In the genomic region with DNA sequence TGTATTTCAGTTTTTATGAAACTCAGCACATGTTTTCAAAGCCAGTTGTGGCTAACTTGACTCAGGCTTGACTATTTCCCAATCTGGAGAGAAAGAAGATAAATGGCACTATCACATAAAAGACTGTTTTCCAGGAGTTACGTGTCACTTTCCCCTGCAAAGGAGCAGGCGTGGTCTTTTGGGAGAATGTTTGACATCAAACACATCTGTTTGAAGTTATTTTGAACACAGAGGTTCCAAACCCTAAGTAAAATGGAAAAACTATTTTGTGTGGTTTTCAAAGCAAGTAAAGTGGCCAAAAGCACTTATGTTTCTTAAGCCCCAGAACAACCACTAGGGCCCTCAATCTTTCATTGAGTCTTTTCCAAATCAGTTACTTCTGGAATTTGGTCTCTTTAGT, we compare ENCODE assay signal across 17 cellular contexts.
DNase-seq lines count a peak whose midpoint lies in the region; ATAC-seq, FAIRE-seq and TF ChIP-seq lines count a peak whose summit lies in the region.
"Had no signal": no experiment of that assay in that cellular context is flagged by ENCODE, and none has a peak within 500 bp of the region (broad histone marks: within the 10 kb centered on the region; RNA-seq: fewer than 3 reads in every experiment).

No MANE protein-coding gene starts in this region.

- ATAC-seq in T-cell (replicated peaks in 1 of 4) (no peak), GM19324 (IDR thresholded peaks at IDR 0.05; ENCODE audit: low FRiP score, unreplicated experiment) (no peak)

- H3K27me3 Mint-ChIP-seq in T-cell = peaks cover 13 to 21% of the 10 kb centered on the region in 2 donors

- no peaks in the 10 kb centered on the region for H3K4me1 Mint-ChIP-seq in T-cell

- H3K4me1 ChIP-seq in osteoblast (ENCODE audit: insufficient read depth, low read length) = peaks cover 57% of the 10 kb centered on the region
- H3K4me1 ChIP-seq: stomach had no signal

- DNase-seq in AG20443 (ENCODE audit: low spot score) = peak; percentile 84
- DNase-seq in HS-5 (ENCODE audit: low read depth) = peak; percentile 72
- peak; percentile 45 for DNase-seq in choroid plexus epithelial cell (ENCODE audit: low read depth)
- DNase-seq in osteoblast (ENCODE audit: insufficient read length, low spot score, missing footprints) = no peak
- no peak for DNase-seq in T-cell
- DNase-seq in NCI-H510A treated with DMSO at 0.1 percent for 48 hours (lab: John Stamatoyannopoulos, UW) = no peak
- DNase-seq in GM12892 (ENCODE audit: insufficient read length) = no peak
- DNase-seq: CD4-positive, alpha-beta T cell; DND-41; NCI-H1694 treated with DMSO at 0.1 percent for 48 hours; NCI-H510A; OCI-M1; stimulated activated CD4-positive, alpha-beta T cell treated with anti-CD3 and anti-CD28 coated beads, Interleukin-12 subunit alpha, Interleukin-12 subunit beta, amount 100 ng/mL, for 4 hours; stomach had no signal

- H3K4me3 Mint-ChIP-seq in T-cell = no peak overlapping the region
- H3K4me3 Mint-ChIP-seq: CD4-positive, alpha-beta T cell had no signal

- no peaks in the 10 kb centered on the region for H4K20me1 ChIP-seq in osteoblast (ENCODE audit: insufficient read depth, low read length)

- TF ChIP-seq CTCF in choroid plexus epithelial cell (conservative IDR thresholded peaks at IDR 0.05; ENCODE audit: low read depth, low read length) = peak; percentile 26
- peak; percentile 49 for TF ChIP-seq CTCF in osteoblast (IDR thresholded peaks at IDR 0.05; ENCODE audit: extremely low read depth, low read depth, low read length)

- H3K27ac ChIP-seq in osteoblast (ENCODE audit: low read depth, low read length) = peak overlapping the region; percentile 48
- H3K27ac ChIP-seq: neutrophil, stomach had no signal

- H2AFZ ChIP-seq in osteoblast (ENCODE audit: low read length) = no peak overlapping the region

- H3K36me3 Mint-ChIP-seq in T-cell = no peaks in the 10 kb centered on the region

- no peak for TF ChIP-seq POLR2A in GM12892 (IDR thresholded peaks at IDR 0.05; ENCODE audit: low read depth, low read length)

- no peaks in the 10 kb centered on the region for H3K79me2 ChIP-seq in osteoblast (ENCODE audit: insufficient read depth, low read length)

- peaks cover 0 to 5% (median 0%) of the 10 kb centered on the region in 3 donors for H3K9me3 Mint-ChIP-seq in T-cell
- H3K9me3 Mint-ChIP-seq: activated T-helper 2 cell treated with anti-CD3 and anti-CD28 coated beads, Interferon-gamma antibody, Interleukin-2, Interleukin-4, amounts not matched to agents 10 μg/mL and 5 μg/mL and 100 μg/mL, durations not matched to agents 14 hours and 24 hours and 36 hours; CD4-positive, alpha-beta T cell had no signal

- H3K4me2 ChIP-seq in osteoblast (ENCODE audit: insufficient read depth, low read length) = peak overlapping the region; percentile 37

- H3K27ac Mint-ChIP-seq in T-cell = no peak overlapping the region
- H3K27ac Mint-ChIP-seq: activated T-helper 2 cell treated with anti-CD3 and anti-CD28 coated beads, Interferon-gamma antibody, Interleukin-2, Interleukin-4, amounts not matched to agents 10 μg/mL and 5 μg/mL and 100 μg/mL, durations not matched to agents 14 hours and 24 hours and 36 hours; CD4-positive, alpha-beta T cell had no signal

- no peaks in the 10 kb centered on the region for H3K36me3 ChIP-seq in osteoblast (ENCODE audit: insufficient read depth, low read length)
- H3K36me3 ChIP-seq: neutrophil, stomach had no signal

- FAIRE-seq in GM12892 (lab: Jason Lieb, UNC) = no peak

- no peaks in the 10 kb centered on the region for H3K27me3 ChIP-seq in osteoblast (ENCODE audit: insufficient read depth, low read length)

- CTCF ChIA-PET in T-cell (lab: Charles Lee) = no interaction called here

- POLR2A ChIA-PET in T-cell (lab: Charles Lee) = interaction anchor here in 1 of 2 donors (0.7 kb wide), 1 partner anchor 9 kb away, joined by 3 read pairs; no protein-coding TSS in a partner anchor

- no peak overlapping the region for H3K4me3 ChIP-seq in choroid plexus epithelial cell (ENCODE audit: low read depth, low read length)
- H3K4me3 ChIP-seq in osteoblast (ENCODE audit: insufficient read depth, low read length) = no peak overlapping the region
- H3K4me3 ChIP-seq: stomach had no signal

- H3K9me3 ChIP-seq in osteoblast (ENCODE audit: low read depth, low read length) = no peaks in the 10 kb centered on the region
- H3K9me3 ChIP-seq: neutrophil, stomach had no signal

Comparison
In these comparisons a context has a peak if more than half of its experiments do, and no peak if none do; other contexts are left out.
1. DNase-seq: peak in AG20443 (single experiment), HS-5 (single experiment) and choroid plexus epithelial cell (single experiment); none in osteoblast (single experiment), T-cell (0 of 34), NCI-H510A treated with DMSO at 0.1 percent for 48 hours (single experiment) and GM12892 (single experiment).